In genomic region chr6:51855310-51856082, GRCh38 we compare ENCODE assay signal across 8 cellular contexts.
A peak's percentile ranks its signal among the peaks of the same experiment; 100 is the strongest.
DNase-seq lines count a peak whose midpoint lies in the region; ATAC-seq lines count a peak whose summit lies in the region.

No MANE protein-coding gene starts in this region.

- H3K36me3 ChIP-seq in NT2/D1 (ENCODE audit: insufficient read depth, insufficient read length, low read length) (no peaks in the 10 kb centered on the region), mesenchymal stem cell (ENCODE audit: control insufficient read depth in 1 of 2, insufficient read depth in 2 of 2, low read depth in 1 of 2, low read length in 2 of 2) (no peaks in the 10 kb centered on the region)

- H2BK15ac ChIP-seq in mesenchymal stem cell (ENCODE audit: low read depth, poor library complexity, severe bottlenecking) = no peak overlapping the region

- no peak overlapping the region for H3K23ac ChIP-seq in mesenchymal stem cell (ENCODE audit: low read length in 2 of 2)

- H3K18ac ChIP-seq in mesenchymal stem cell (ENCODE audit: low read depth in 1 of 2, low read length in 2 of 2) = no peak overlapping the region

- H3K27ac ChIP-seq in mesenchymal stem cell (ENCODE audit: low read length, poor library complexity, severe bottlenecking) = no peak overlapping the region

- H3K9ac ChIP-seq in NT2/D1 (ENCODE audit: insufficient read length, low read depth) (no peak overlapping the region), mesenchymal stem cell (ENCODE audit: low read length) (no peak overlapping the region)

- no peak overlapping the region for H2AFZ ChIP-seq in mesenchymal stem cell (ENCODE audit: low read depth, low read length)

- no peak overlapping the region for H2BK5ac ChIP-seq in mesenchymal stem cell (ENCODE audit: low read depth, low read length, poor library complexity, severe bottlenecking)

- peak; percentile 48 for DNase-seq in DMS114 treated with DMSO at 0.1 percent for 48 hours (lab: John Stamatoyannopoulos, UW; ENCODE audit: unreplicated experiment)
- DNase-seq in HS-27A (ENCODE audit: low read depth) = peak; percentile 43
- peak; percentile 70 for DNase-seq in NT2/D1 (ENCODE audit: low read depth, low spot score)
- DNase-seq in cerebellum (ENCODE audit: low spot score) = peak; percentile 1
- DNase-seq in mesenchymal stem cell = peak; percentile 29
- no peak for DNase-seq in activated CD4-positive, CD25-positive, alpha-beta regulatory T cell treated with anti-CD3 and anti-CD28 coated beads, Interleukin-2, amount 50 U/mL, for 72 hours
- no peak for DNase-seq in activated effector memory CD4-positive, alpha-beta T cell treated with Interleukin-2 at 50 U/mL for 16 hours

- no peak overlapping the region for H2AK5ac ChIP-seq in mesenchymal stem cell (ENCODE audit: low read length, severe bottlenecking)

- H3K4me1 ChIP-seq in NT2/D1 (ENCODE audit: insufficient read depth, insufficient read length) (no peaks in the 10 kb centered on the region), mesenchymal stem cell (ENCODE audit: control insufficient read depth, insufficient read depth, low read depth, low read length) (peaks cover 1% of the 10 kb centered on the region)

- H3K4me3 ChIP-seq in NT2/D1 (ENCODE audit: insufficient read length, low read depth) (no peak overlapping the region), mesenchymal stem cell (ENCODE audit: insufficient read depth in 1 of 2, low read depth in 1 of 2, low read length in 2 of 2) (no peak overlapping the region)

- no peaks in the 10 kb centered on the region for H3K79me1 ChIP-seq in mesenchymal stem cell (replicated peaks; ENCODE audit: low read length, poor library complexity, severe bottlenecking)

- H2BK12ac ChIP-seq in mesenchymal stem cell (ENCODE audit: low read length in 2 of 2) = no peak overlapping the region

- H3K27me3 ChIP-seq in NT2/D1 (ENCODE audit: insufficient read depth, insufficient read length) (no peaks in the 10 kb centered on the region), mesenchymal stem cell (ENCODE audit: control insufficient read depth in 1 of 2, insufficient read depth in 1 of 2, low read length in 2 of 2) (peaks cover 0 to 3% of the 10 kb centered on the region in 2 experiments)

- H3K9me3 ChIP-seq in NT2/D1 (ENCODE audit: insufficient read depth, low read length) = no peaks in the 10 kb centered on the region
- no peaks in the 10 kb centered on the region for H3K9me3 ChIP-seq in mesenchymal stem cell (ENCODE audit: control insufficient read depth, low read length)

- H3K14ac ChIP-seq in mesenchymal stem cell (ENCODE audit: low read length in 2 of 2) = no peak overlapping the region

- ATAC-seq in GM18870 (IDR thresholded peaks at IDR 0.05; ENCODE audit: unreplicated experiment) = peak; percentile 50

- H4K91ac ChIP-seq in mesenchymal stem cell (ENCODE audit: low read length) = no peak overlapping the region

- WGBS in mesenchymal stem cell = 24% methylated on average over 8 of the region's 10 CpGs

- H3K4me2 ChIP-seq in mesenchymal stem cell (ENCODE audit: low read length, poor library complexity, severe bottlenecking) = no peak overlapping the region

- no peak overlapping the region for H2BK120ac ChIP-seq in mesenchymal stem cell (ENCODE audit: low read depth, low read length)

- H4K8ac ChIP-seq in mesenchymal stem cell (ENCODE audit: low read length) = no peak overlapping the region

- no peak overlapping the region for H3K4ac ChIP-seq in mesenchymal stem cell (ENCODE audit: low read depth in 1 of 2, low read length in 2 of 2)

Comparison
In these comparisons a context has a peak if more than half of its experiments do, and no peak if none do; other contexts are left out.
1. DNase-seq: peak in DMS114 treated with DMSO at 0.1 percent for 48 hours (single experiment), HS-27A (single experiment), NT2/D1 (single experiment), cerebellum (single experiment) and mesenchymal stem cell (single experiment); none in activated CD4-positive, CD25-positive, alpha-beta regulatory T cell treated with anti-CD3 and anti-CD28 coated beads, Interleukin-2, amount 50 U/mL, for 72 hours (single experiment) and activated effector memory CD4-positive, alpha-beta T cell treated with Interleukin-2 at 50 U/mL for 16 hours (single experiment).